Comparison of ENCODE assay signal across 8 cellular contexts in genomic region chr19:57578487-57579205, GRCh38. TPM values are rescaled to one million over a fixed set of nuclear protein-coding genes. Genes with fewer than 3 reads are reported as not detected.
DNase-seq lines count a peak whose midpoint lies in the region; ATAC-seq, FAIRE-seq and TF ChIP-seq lines count a peak whose summit lies in the region.

TSS of gene ZNF416 (minus strand) at chr19:57578911. CDS start at chr19:57578704, 207 bp downstream.

- H3K4me1 ChIP-seq in right atrium auricular region (peaks cover 0 to 21% of the 10 kb centered on the region in 2 donors), prostate gland (replicated peaks) (peaks cover 4% of the 10 kb centered on the region)

- WGBS in prostate gland = under 1% methylated on average over 50 of the region's 62 CpGs

- peaks cover 9% of the 10 kb centered on the region for H3K36me3 Mint-ChIP-seq in T-helper 17 cell (ENCODE audit: low read depth)

- H3K27me3 Mint-ChIP-seq in T-helper 17 cell = no peaks in the 10 kb centered on the region

- H3K27me3 ChIP-seq in right atrium auricular region (no peaks in the 10 kb centered on the region), prostate gland (replicated peaks; ENCODE audit: insufficient read depth) (no peaks in the 10 kb centered on the region)

- peak within 1 kb of the TSS; percentile 91 to 94 for H3K4me3 ChIP-seq in right atrium auricular region
- H3K4me3 ChIP-seq in prostate gland = peak within 1 kb of the TSS; percentile 68 to 95

- TF ChIP-seq POLR2A in prostate gland (IDR thresholded peaks at IDR 0.05) = peak; percentile 18

- H3K4me3 Mint-ChIP-seq in T-helper 17 cell = peak within 1 kb of the TSS; percentile 74

- intact Hi-C loops in prostate gland (cut with DNase I) = loop anchor here (10.0 kb wide), 1 partner anchor 576 kb away; the partner anchor contains the start of gene ZNF329

- ATAC-seq in GM18498 (IDR thresholded peaks at IDR 0.05; ENCODE audit: unreplicated experiment) (peak; percentile 93), HG02885 (IDR thresholded peaks at IDR 0.05; ENCODE audit: poor library complexity, unreplicated experiment) (peak; percentile 97), T-helper 17 cell (peak; percentile 98)

- DNase-seq in NCI-H1694 (lab: John Stamatoyannopoulos, UW) = peak; percentile 98
- peak; percentile 81 to 92 (median 90) for DNase-seq in T-helper 17 cell
- peak; percentile 72 to 99 (median 94) for DNase-seq in anterior cingulate cortex (lab: John Stamatoyannopoulos, UW)
- peak; percentile 99 for DNase-seq in right atrium auricular region (ENCODE audit: low spot score)
- peak; percentile 98 for DNase-seq in prostate gland (ENCODE audit: low spot score)
- peak; percentile 98 for DNase-seq in urothelium cell line (ENCODE audit: low spot score)

- H3K4me1 Mint-ChIP-seq in T-helper 17 cell = peaks cover 3% of the 10 kb centered on the region

- TF ChIP-seq CTCF in right atrium auricular region (IDR thresholded peaks at IDR 0.05) (peak in 1 of 2 donors; percentile 45), prostate gland (IDR thresholded peaks at IDR 0.05) (peak in 2 of 4 experiments; percentile 17 to 18)

- FAIRE-seq in urothelium cell line (lab: Jason Lieb, UNC) = peak; percentile 95

- H3K9me3 ChIP-seq in T-helper 17 cell (ENCODE audit: control insufficient read depth, low read length, poor library complexity, severe bottlenecking) = peaks cover 16% of the 10 kb centered on the region
- H3K9me3 ChIP-seq in right atrium auricular region = peaks cover 12 to 41% of the 10 kb centered on the region in 2 donors
- H3K9me3 ChIP-seq in prostate gland = peaks cover 2% of the 10 kb centered on the region

- H3K27ac Mint-ChIP-seq in T-helper 17 cell = no peak within 1 kb of the TSS

- H3K27ac ChIP-seq in right atrium auricular region (peak within 1 kb of the TSS; percentile 58 to 77), prostate gland (peak within 1 kb of the TSS; percentile 47 to 65)

- H3K36me3 ChIP-seq in right atrium auricular region (peaks cover 35% of the 10 kb centered on the region), prostate gland (peaks cover 0 to 29% of the 10 kb centered on the region in 2 donors)

RNA-seq across cellular contexts. Expression of gene ZNF416, which starts in this region (rescaled TPM):
- total RNA-seq in T-helper 17 cell = 1 to 10 TPM; 3.9 to 4.7 TPM
- 1 to 10 TPM; 3.2 to 4.4 TPM for total RNA-seq in right atrium auricular region
- total RNA-seq in prostate gland = 1 to 10 TPM; 4.8 to 5.6 TPM

Comparison
In these comparisons a context has a peak if more than half of its experiments do, and no peak if none do; other contexts are left out.
1. Peak in every context shown above with its lines: DNase-seq, ATAC-seq, H3K4me3 ChIP-seq and H3K27ac ChIP-seq.